In the genomic region with DNA sequence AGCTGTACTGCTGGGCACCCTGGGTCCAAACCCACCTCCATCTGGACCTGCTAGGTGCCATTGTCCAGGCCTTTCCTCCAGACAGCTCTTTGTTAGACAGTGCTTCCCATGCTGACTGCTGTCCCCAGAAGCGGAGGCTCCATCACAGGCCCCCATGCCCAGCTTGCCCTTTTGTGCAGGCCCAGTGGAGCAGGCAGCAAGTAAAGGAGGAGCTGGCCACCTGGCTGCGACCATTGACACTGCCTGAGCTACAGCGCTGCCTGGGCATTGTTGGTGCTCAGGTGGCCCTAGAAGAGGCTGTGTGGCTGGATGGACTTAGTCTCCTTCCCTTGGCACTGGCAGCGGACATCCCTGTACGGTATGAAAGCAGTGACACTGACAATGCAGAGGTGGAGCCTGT, we compare ENCODE assay signal across 20 cellular contexts. TPM values are rescaled to one million over a fixed set of nuclear protein-coding genes. Genes with fewer than 3 reads are reported as not detected.
DNase-seq lines count a peak whose midpoint lies in the region; ATAC-seq, FAIRE-seq and TF ChIP-seq lines count a peak whose summit lies in the region.
"Had no signal": no experiment of that assay in that cellular context is flagged by ENCODE, and none has a peak within 500 bp of the region (broad histone marks: within the 10 kb centered on the region; RNA-seq: fewer than 3 reads in every experiment).

No MANE protein-coding gene starts in this region.

- intact Hi-C loops in sciatic nerve (cut with DNase I) (no loop called here), tibial artery (cut with DNase I; ENCODE audit: low total_unique reads) (no loop called here), vagina (cut with DNase I) (no loop called here)

- no peak overlapping the region for H4K91ac ChIP-seq in mesenchymal stem cell (ENCODE audit: low read length)

- H3K27me3 Mint-ChIP-seq in stimulated activated naive CD8-positive, alpha-beta T cell treated with anti-CD3 and anti-CD28 coated beads, Interleukin-15, amount 100 ng/mL, for 72 hours, result no peaks in the 10 kb centered on the region
- H3K27me3 Mint-ChIP-seq: CD4-positive, alpha-beta memory T cell had no signal

- H3K27me3 ChIP-seq in mesenchymal stem cell (ENCODE audit: control insufficient read depth in 1 of 2, insufficient read depth in 1 of 2, low read length in 2 of 2), result no peaks in the 10 kb centered on the region
- no peaks in the 10 kb centered on the region for H3K27me3 ChIP-seq in tibial artery
- H3K27me3 ChIP-seq in vagina, result no peaks in the 10 kb centered on the region
- H3K27me3 ChIP-seq: BLaER1 had no signal

- H2BK12ac ChIP-seq in mesenchymal stem cell (ENCODE audit: low read length in 2 of 2), result no peak overlapping the region

- no peak overlapping the region for H3K4me2 ChIP-seq in mesenchymal stem cell (ENCODE audit: low read length, poor library complexity, severe bottlenecking)
- H3K4me2 ChIP-seq: BLaER1, GM23338 had no signal

- TF ChIP-seq POLR2A in vagina (IDR thresholded peaks at IDR 0.05) (no peak), GM12891 (IDR thresholded peaks at IDR 0.05; ENCODE audit: low read depth, low read length) (no peak)

- H2BK5ac ChIP-seq in mesenchymal stem cell (ENCODE audit: low read depth, low read length, poor library complexity, severe bottlenecking), result no peak overlapping the region

- ATAC-seq in stimulated activated naive CD8-positive, alpha-beta T cell treated with anti-CD3 and anti-CD28 coated beads, Interleukin-15, Interleukin-2, amounts not matched to agents 100 U/mL and 50 U/mL, for 24 hours, result peak; percentile 30
- no peak for ATAC-seq in stimulated activated naive CD8-positive, alpha-beta T cell treated with anti-CD3 and anti-CD28 coated beads, Interleukin-15, amount 100 ng/mL, for 72 hours
- ATAC-seq in sciatic nerve (peak; percentile 6), GM18517 (IDR thresholded peaks at IDR 0.05; ENCODE audit: unreplicated experiment) (no peak)
- ATAC-seq: HCT116 had no signal

- peaks cover 1% of the 10 kb centered on the region for H3K79me1 ChIP-seq in mesenchymal stem cell (replicated peaks; ENCODE audit: low read length, poor library complexity, severe bottlenecking)

- H3K4me1 ChIP-seq in mesenchymal stem cell (ENCODE audit: control insufficient read depth, insufficient read depth, low read depth, low read length) (no peaks in the 10 kb centered on the region), tibial artery (peaks cover 0 to 39% (median 15%) of the 10 kb centered on the region in 4 donors), vagina (peaks cover 9% of the 10 kb centered on the region)
- H3K4me1 ChIP-seq: BLaER1 had no signal

- peak overlapping the region in 1 of 2 donors; percentile 31 for H3K27ac Mint-ChIP-seq in stimulated activated naive CD8-positive, alpha-beta T cell treated with anti-CD3 and anti-CD28 coated beads, Interleukin-15, amount 100 ng/mL, for 72 hours
- H3K27ac Mint-ChIP-seq: GM23338, HFFc6 had no signal

- no peak overlapping the region for H3K4me3 Mint-ChIP-seq in stimulated activated naive CD8-positive, alpha-beta T cell treated with anti-CD3 and anti-CD28 coated beads, Interleukin-15, amount 100 ng/mL, for 72 hours
- H3K4me3 Mint-ChIP-seq: CD14-positive monocyte; CD4-positive, alpha-beta memory T cell; GM23338; HFFc6 had no signal

- H3K4me3 ChIP-seq in mesenchymal stem cell (ENCODE audit: insufficient read depth in 1 of 2, low read depth in 1 of 2, low read length in 2 of 2), result peak overlapping the region in 1 of 2 experiments; percentile 24
- H3K4me3 ChIP-seq in tibial artery, result no peak overlapping the region
- no peak overlapping the region for H3K4me3 ChIP-seq in vagina
- H3K4me3 ChIP-seq: BLaER1, GM23338 had no signal

- H2BK120ac ChIP-seq in mesenchymal stem cell (ENCODE audit: low read depth, low read length), result no peak overlapping the region

- H4K8ac ChIP-seq in mesenchymal stem cell (ENCODE audit: low read length), result no peak overlapping the region

- no peak overlapping the region for H2AFZ ChIP-seq in mesenchymal stem cell (ENCODE audit: low read depth, low read length)
- H2AFZ ChIP-seq: GM23338 had no signal

- no peak overlapping the region for H3K23ac ChIP-seq in mesenchymal stem cell (ENCODE audit: low read length in 2 of 2)

- H3K9me3 Mint-ChIP-seq in stimulated activated naive CD8-positive, alpha-beta T cell treated with anti-CD3 and anti-CD28 coated beads, Interleukin-15, amount 100 ng/mL, for 72 hours, result no peaks in the 10 kb centered on the region
- H3K9me3 Mint-ChIP-seq: CD14-positive monocyte; CD4-positive, alpha-beta memory T cell; GM23338; HFFc6 had no signal

- H3K4me1 Mint-ChIP-seq in stimulated activated naive CD8-positive, alpha-beta T cell treated with anti-CD3 and anti-CD28 coated beads, Interleukin-15, amount 100 ng/mL, for 72 hours, result peaks cover 6% of the 10 kb centered on the region
- H3K4me1 Mint-ChIP-seq: CD14-positive monocyte had no signal

- H3K9me3 ChIP-seq in mesenchymal stem cell (ENCODE audit: control insufficient read depth, low read length) (no peaks in the 10 kb centered on the region), tibial artery (no peaks in the 10 kb centered on the region), vagina (no peaks in the 10 kb centered on the region)
- H3K9me3 ChIP-seq: BLaER1 had no signal

- no peak for FAIRE-seq in GM12891 (lab: Jason Lieb, UNC)
- FAIRE-seq: GM19239 had no signal

- TF ChIP-seq CTCF in tibial artery (IDR thresholded peaks at IDR 0.05) (no peak), vagina (IDR thresholded peaks at IDR 0.05) (no peak)

- WGBS in mesenchymal stem cell, result over 99% methylated on average over 5 of the region's 5 CpGs

- H3K14ac ChIP-seq in mesenchymal stem cell (ENCODE audit: low read length in 2 of 2), result no peak overlapping the region

- no peak overlapping the region for H2AK5ac ChIP-seq in mesenchymal stem cell (ENCODE audit: low read length, severe bottlenecking)

- no peak overlapping the region for H3K18ac ChIP-seq in mesenchymal stem cell (ENCODE audit: low read depth in 1 of 2, low read length in 2 of 2)

- H3K27ac ChIP-seq in mesenchymal stem cell (ENCODE audit: low read length, poor library complexity, severe bottlenecking) (no peak overlapping the region), tibial artery (peak overlapping the region; percentile 68 to 75), vagina (no peak overlapping the region)
- H3K27ac ChIP-seq: BLaER1 had no signal

- H3K36me3 ChIP-seq in mesenchymal stem cell (ENCODE audit: control insufficient read depth in 1 of 2, insufficient read depth in 2 of 2, low read depth in 1 of 2, low read length in 2 of 2), result peaks cover 16 to 30% of the 10 kb centered on the region in 2 experiments
- peaks cover 0 to 56% (median 16%) of the 10 kb centered on the region in 3 donors for H3K36me3 ChIP-seq in tibial artery
- peaks cover 0 to 16% of the 10 kb centered on the region in 2 donors for H3K36me3 ChIP-seq in vagina

- H3K9ac ChIP-seq in mesenchymal stem cell (ENCODE audit: low read length), result peak overlapping the region; percentile 54
- H3K9ac ChIP-seq: BLaER1 had no signal

- H3K4ac ChIP-seq in mesenchymal stem cell (ENCODE audit: low read depth in 1 of 2, low read length in 2 of 2), result no peak overlapping the region

- H2BK15ac ChIP-seq in mesenchymal stem cell (ENCODE audit: low read depth, poor library complexity, severe bottlenecking), result no peak overlapping the region

- DNase-seq in stimulated activated naive CD8-positive, alpha-beta T cell treated with anti-CD3 and anti-CD28 coated beads, Interleukin-15, Interleukin-2, amounts not matched to agents 100 U/mL and 50 U/mL, for 24 hours, result no peak
- DNase-seq in stimulated activated naive CD8-positive, alpha-beta T cell treated with anti-CD3 and anti-CD28 coated beads, Interleukin-15, amount 100 ng/mL, for 72 hours, result no peak
- no peak for DNase-seq in mesenchymal stem cell
- no peak for DNase-seq in sciatic nerve (ENCODE audit: low spot score)
- DNase-seq in tibial artery, result no peak
- DNase-seq in vagina (ENCODE audit: extremely low spot score in 2 of 2), result no peak
- DNase-seq in GM12891 (ENCODE audit: insufficient read length, low spot score), result no peak
- DNase-seq: 8988T; CD4-positive, alpha-beta memory T cell; DMS153; DMS79; GDM1; H7; HFFc6 had no signal

TF ChIP-seq in GM12891, 5 proteins besides CTCF, POLR2A, EP300 and RAD21:
- no peak for TF ChIP-seq PAX5 (IDR thresholded peaks at IDR 0.05; ENCODE audit: insufficient read depth, low read length, severe bottlenecking)
- TF ChIP-seq TAF1 (IDR thresholded peaks at IDR 0.05; ENCODE audit: low read depth, low read length), result no peak
- TF ChIP-seq POLR2AphosphoS5 (IDR thresholded peaks at IDR 0.05; ENCODE audit: low read depth, low read length), result no peak

RNA-seq across cellular contexts. Expression of gene DNHD1, which starts 1.5 kb away (rescaled TPM):
- polyA plus RNA-seq in mesenchymal stem cell (2013, experiment 1 of 2), result 1.4 TPM
- polyA plus RNA-seq in mesenchymal stem cell (2013, experiment 2 of 2), result 1.4 TPM
- total RNA-seq in sciatic nerve (33.1 TPM), vagina (17.2 TPM)
- 11.9 TPM for polyA plus RNA-seq in GM12891 (2012; ENCODE audit: low read depth, missing spikeins)

RNA-seq across cellular contexts. Expression of gene TIMM10B, which starts 17.2 kb away (rescaled TPM):
- 44.6 TPM for polyA plus RNA-seq in mesenchymal stem cell (2013, experiment 1 of 2)
- polyA plus RNA-seq in mesenchymal stem cell (2013, experiment 2 of 2), result 48.4 TPM
- total RNA-seq in sciatic nerve (51.5 TPM), vagina (98.7 TPM)
- polyA plus RNA-seq in GM12891 (2012; ENCODE audit: low read depth, missing spikeins), result 26.1 TPM

RNA-seq across cellular contexts. Expression of gene ARFIP2, which starts 17.4 kb away (rescaled TPM):
- 47.6 TPM for polyA plus RNA-seq in mesenchymal stem cell (2013, experiment 1 of 2)
- polyA plus RNA-seq in mesenchymal stem cell (2013, experiment 2 of 2), result 46.2 TPM
- 35.0 TPM for total RNA-seq in sciatic nerve
- 54.0 TPM for total RNA-seq in vagina
- polyA plus RNA-seq in GM12891 (2012; ENCODE audit: low read depth, missing spikeins), result 34.4 TPM

RNA-seq across cellular contexts. Expression of gene TRIM3, which starts 24.8 kb away (rescaled TPM):
- 16.3 TPM for polyA plus RNA-seq in mesenchymal stem cell (2013, experiment 1 of 2)
- polyA plus RNA-seq in mesenchymal stem cell (2013, experiment 2 of 2), result 14.9 TPM
- total RNA-seq in sciatic nerve, result 24.6 TPM
- 27.5 TPM for total RNA-seq in vagina
- polyA plus RNA-seq in GM12891 (2012; ENCODE audit: low read depth, missing spikeins), result 3.9 TPM

RNA-seq across cellular contexts. Expression of gene HPX, which starts 57.8 kb away (rescaled TPM):
- 0.43 TPM for polyA plus RNA-seq in mesenchymal stem cell (2013, experiment 1 of 2)
- polyA plus RNA-seq in mesenchymal stem cell (2013, experiment 2 of 2), result 0.41 TPM
- total RNA-seq in sciatic nerve (2.8 TPM), vagina (0.98 TPM)
- polyA plus RNA-seq in GM12891 (2012; ENCODE audit: low read depth, missing spikeins), result 11.3 TPM
- polyA plus RNA-seq: CD14-positive monocyte; CD4-positive, alpha-beta memory T cell had no signal

Comparison
In these comparisons a context has a peak if more than half of its experiments do, and no peak if none do; other contexts are left out.
1. ATAC-seq: peak in stimulated activated naive CD8-positive, alpha-beta T cell treated with anti-CD3 and anti-CD28 coated beads, Interleukin-15, Interleukin-2, amounts not matched to agents 100 U/mL and 50 U/mL, for 24 hours (single experiment) and sciatic nerve (single experiment); none in stimulated activated naive CD8-positive, alpha-beta T cell treated with anti-CD3 and anti-CD28 coated beads, Interleukin-15, amount 100 ng/mL, for 72 hours (single experiment) and GM18517 (single experiment).
2. H3K27ac ChIP-seq: peak in tibial artery (2 of 2); none in mesenchymal stem cell (single experiment) and vagina (single experiment).